In the genomic region with DNA sequence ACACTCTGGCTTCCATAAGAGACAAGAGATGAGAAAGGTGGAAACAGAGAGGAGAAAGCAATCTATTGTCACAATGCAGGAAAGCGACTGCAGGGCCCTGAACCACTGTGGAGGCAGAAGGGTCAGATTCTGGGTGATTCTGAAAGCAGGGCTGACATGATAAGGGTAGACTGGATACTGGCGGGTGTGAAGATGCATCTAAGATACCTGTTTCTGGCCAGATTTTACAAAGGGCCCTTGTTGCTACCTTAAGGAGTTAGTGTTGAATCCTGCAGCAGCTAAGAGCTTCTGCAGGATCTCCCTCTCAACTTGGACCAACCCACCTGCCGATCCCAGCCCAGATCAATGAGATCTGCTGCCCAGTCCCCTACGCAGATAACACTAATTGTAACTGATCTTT, we compare ENCODE assay signal across 12 cellular contexts. TPM values are rescaled to one million over a fixed set of nuclear protein-coding genes. Genes with fewer than 3 reads are reported as not detected.
DNase-seq lines count a peak whose midpoint lies in the region; ATAC-seq and TF ChIP-seq lines count a peak whose summit lies in the region.
"Had no signal": no experiment of that assay in that cellular context is flagged by ENCODE, and none has a peak within 500 bp of the region (broad histone marks: within the 10 kb centered on the region; RNA-seq: fewer than 3 reads in every experiment).

No MANE protein-coding gene starts in this region.

- H3K4me3 ChIP-seq in MG63, result no peak overlapping the region

- no peak overlapping the region for H3T11ph ChIP-seq in H9 (ENCODE audit: low read length)

- peaks cover 28% of the 10 kb centered on the region for H3K4me1 Mint-ChIP-seq in CD4-positive, alpha-beta T cell (ENCODE audit: low read depth)
- H3K4me1 Mint-ChIP-seq in H9, result peaks cover 3% of the 10 kb centered on the region in 2 experiments
- H3K4me1 Mint-ChIP-seq in activated T-helper 2 cell treated with anti-CD3 and anti-CD28 coated beads, Interferon-gamma antibody, Interleukin-2, Interleukin-4, amounts not matched to agents 10 μg/mL and 5 μg/mL and 100 μg/mL, durations not matched to agents 14 hours and 24 hours and 36 hours (ENCODE audit: low read depth), result peaks cover 8% of the 10 kb centered on the region
- H3K4me1 Mint-ChIP-seq in natural killer cell treated with Interleukin-12 subunit alpha and Interleukin-12 subunit beta and Interleukin-15 and Interleukin-18, amount 100 ng/mL, for 72 hours (ENCODE audit: low read depth in 2 of 2), result peaks cover 20 to 33% of the 10 kb centered on the region in 2 donors

- no peak for TF ChIP-seq CTCF in CD4-positive, alpha-beta T cell (IDR thresholded peaks at IDR 0.05)
- TF ChIP-seq CTCF in H9 (conservative IDR thresholded peaks at IDR 0.05), result no peak

- ATAC-seq in CD4-positive, alpha-beta T cell (ENCODE audit: poor library complexity), result no peak
- ATAC-seq in natural killer cell treated with Interleukin-12 subunit alpha and Interleukin-12 subunit beta and Interleukin-15 and Interleukin-18, amount 100 ng/mL, for 72 hours, result no peak
- ATAC-seq in HG03095 (IDR thresholded peaks at IDR 0.05; ENCODE audit: unreplicated experiment), result no peak

- peaks cover 37% of the 10 kb centered on the region for H3K36me3 Mint-ChIP-seq in CD4-positive, alpha-beta T cell (ENCODE audit: low read depth)
- H3K36me3 Mint-ChIP-seq in H9 (ENCODE audit: insufficient read depth in 1 of 3, low read depth in 3 of 3), result peaks cover 0 to 6% (median 0%) of the 10 kb centered on the region in 3 experiments; a peak in 1 of 7 replicates
- H3K36me3 Mint-ChIP-seq in activated T-helper 2 cell treated with anti-CD3 and anti-CD28 coated beads, Interferon-gamma antibody, Interleukin-2, Interleukin-4, amounts not matched to agents 10 μg/mL and 5 μg/mL and 100 μg/mL, durations not matched to agents 14 hours and 24 hours and 36 hours (ENCODE audit: low read depth), result peaks cover 16% of the 10 kb centered on the region
- no peaks in the 10 kb centered on the region for H3K36me3 Mint-ChIP-seq in natural killer cell treated with Interleukin-12 subunit alpha and Interleukin-12 subunit beta and Interleukin-15 and Interleukin-18, amount 100 ng/mL, for 72 hours

- H3K4me2 ChIP-seq in H9 (ENCODE audit: insufficient read depth, insufficient read length, low read length), result no peak overlapping the region

- H3K4me1 ChIP-seq in H9 (ENCODE audit: insufficient read depth, low read length), result no peaks in the 10 kb centered on the region

- H3K9me3 ChIP-seq in CD4-positive, alpha-beta T cell (ENCODE audit: control insufficient read depth, low read length), result no peaks in the 10 kb centered on the region
- H3K9me3 ChIP-seq in H9 (ENCODE audit: control insufficient read depth, low read depth, low read length) (no peaks in the 10 kb centered on the region), MG63 (no peaks in the 10 kb centered on the region; the same call in 1 of the 2 replicates)
- H3K9me3 ChIP-seq: thoracic aorta had no signal

- no peak overlapping the region for H4K91ac ChIP-seq in H9 (ENCODE audit: insufficient read length, low read depth, low read length)

- no peak overlapping the region for H2BK5ac ChIP-seq in H9 (ENCODE audit: insufficient read length, low read length)

- H4K8ac ChIP-seq in H9 (replicated peaks; ENCODE audit: insufficient read length, low read depth, low read length), result no peak overlapping the region

- H2BK15ac ChIP-seq in H9 (ENCODE audit: low read depth, low read length), result no peak overlapping the region

- H3K23me2 ChIP-seq in H9 (ENCODE audit: insufficient read length, low read depth, low read length, poor library complexity, severe bottlenecking), result peaks cover 3% of the 10 kb centered on the region

- no peaks in the 10 kb centered on the region for H3K27me3 Mint-ChIP-seq in CD4-positive, alpha-beta T cell
- peaks cover 50% of the 10 kb centered on the region for H3K27me3 Mint-ChIP-seq in H9 (ENCODE audit: low read depth)
- H3K27me3 Mint-ChIP-seq in activated T-helper 2 cell treated with anti-CD3 and anti-CD28 coated beads, Interferon-gamma antibody, Interleukin-2, Interleukin-4, amounts not matched to agents 10 μg/mL and 5 μg/mL and 100 μg/mL, durations not matched to agents 14 hours and 24 hours and 36 hours (ENCODE audit: low read depth), result peaks cover 3% of the 10 kb centered on the region
- H3K27me3 Mint-ChIP-seq in natural killer cell treated with Interleukin-12 subunit alpha and Interleukin-12 subunit beta and Interleukin-15 and Interleukin-18, amount 100 ng/mL, for 72 hours, result peaks cover 2 to 7% of the 10 kb centered on the region in 2 donors

- DNase-seq in CD4-positive, alpha-beta T cell, result no peak
- no peak for DNase-seq in H9
- no peak for DNase-seq in activated T-helper 2 cell treated with anti-CD3 and anti-CD28 coated beads, Interferon-gamma antibody, Interleukin-2, Interleukin-4, amounts not matched to agents 10 μg/mL and 5 μg/mL and 100 μg/mL, durations not matched to agents 14 hours and 24 hours and 36 hours (ENCODE audit: low spot score)
- no peak for DNase-seq in natural killer cell treated with Interleukin-12 subunit alpha and Interleukin-12 subunit beta and Interleukin-15 and Interleukin-18, amount 100 ng/mL, for 72 hours (ENCODE audit: low spot score)
- DNase-seq in MG63, result no peak
- no peak for DNase-seq in NCI-H1092 (lab: John Stamatoyannopoulos, UW)
- DNase-seq: NCI-H187, NCI-H526 treated with DMSO at 0.1 percent for 48 hours had no signal

- H2AK5ac ChIP-seq in H9 (ENCODE audit: insufficient read length, low read length), result no peak overlapping the region

- POLR2A ChIA-PET in CD4-positive, alpha-beta T cell (lab: Charles Lee), result interaction anchor here (1.3 to 7.3 kb wide), 9 partner anchors 8 to 195 kb away, joined by 3 to 99 read pairs (median 14); a partner anchor contains a TSS

- CTCF ChIA-PET in CD4-positive, alpha-beta T cell (lab: Charles Lee), result no interaction called here

- no peak overlapping the region for H3K27ac ChIP-seq in CD4-positive, alpha-beta T cell (ENCODE audit: low read depth, low read length)
- no peak overlapping the region for H3K27ac ChIP-seq in H9 (ENCODE audit: insufficient read length, low read depth, low read length)

- H3K9ac ChIP-seq in H9 (ENCODE audit: extremely low read depth, insufficient read length, low read length), result no peak overlapping the region

- no peak overlapping the region for H2BK120ac ChIP-seq in H9 (ENCODE audit: low read depth, low read length, poor library complexity, severe bottlenecking)

- no peak overlapping the region for H3K4ac ChIP-seq in H9 (ENCODE audit: low read depth, low read length)

- no peaks in the 10 kb centered on the region for H3K27me3 ChIP-seq in CD4-positive, alpha-beta T cell (ENCODE audit: control insufficient read depth, insufficient read depth, low read length)
- no peaks in the 10 kb centered on the region; the same call in 1 of the 2 replicates for H3K27me3 ChIP-seq in H9 (ENCODE audit: insufficient read depth, low read length)
- no peaks in the 10 kb centered on the region for H3K27me3 ChIP-seq in MG63

- no peak overlapping the region for H2AFZ ChIP-seq in H9 (ENCODE audit: low read length)

- H3K36me3 ChIP-seq in MG63, result no peaks in the 10 kb centered on the region
- H3K36me3 ChIP-seq: thoracic aorta had no signal

- intact Hi-C loops in CD4-positive, alpha-beta T cell (cut with DNase I, micrococcal nuclease), result loop anchor here (5.0 to 10.0 kb wide), 6 partner anchors 45 to 195 kb away; a partner anchor contains a TSS
- intact Hi-C loops in activated T-helper 2 cell treated with anti-CD3 and anti-CD28 coated beads, Interferon-gamma antibody, Interleukin-2, Interleukin-4, amounts not matched to agents 10 μg/mL and 5 μg/mL and 100 μg/mL, durations not matched to agents 14 hours and 24 hours and 36 hours (cut with micrococcal nuclease), result loop anchor here (5.0 kb wide), 2 partner anchors 195 to 240 kb away; a partner anchor contains a TSS

- peak overlapping the region; percentile 92 for H3K4me3 Mint-ChIP-seq in CD4-positive, alpha-beta T cell
- peak overlapping the region; percentile 53 to 75; a peak in 4 of 5 replicates for H3K4me3 Mint-ChIP-seq in H9
- H3K4me3 Mint-ChIP-seq in activated T-helper 2 cell treated with anti-CD3 and anti-CD28 coated beads, Interferon-gamma antibody, Interleukin-2, Interleukin-4, amounts not matched to agents 10 μg/mL and 5 μg/mL and 100 μg/mL, durations not matched to agents 14 hours and 24 hours and 36 hours (ENCODE audit: low read depth), result peak overlapping the region; percentile 89
- H3K4me3 Mint-ChIP-seq in natural killer cell treated with Interleukin-12 subunit alpha and Interleukin-12 subunit beta and Interleukin-15 and Interleukin-18, amount 100 ng/mL, for 72 hours, result peak overlapping the region; percentile 93

- H2BK20ac ChIP-seq in H9 (ENCODE audit: low read depth, low read length, poor library complexity, severe bottlenecking), result no peak overlapping the region

- H3K27ac Mint-ChIP-seq in CD4-positive, alpha-beta T cell, result peak overlapping the region; percentile 96
- no peak overlapping the region for H3K27ac Mint-ChIP-seq in H9
- H3K27ac Mint-ChIP-seq in activated T-helper 2 cell treated with anti-CD3 and anti-CD28 coated beads, Interferon-gamma antibody, Interleukin-2, Interleukin-4, amounts not matched to agents 10 μg/mL and 5 μg/mL and 100 μg/mL, durations not matched to agents 14 hours and 24 hours and 36 hours, result peak overlapping the region; percentile 80
- H3K27ac Mint-ChIP-seq in natural killer cell treated with Interleukin-12 subunit alpha and Interleukin-12 subunit beta and Interleukin-15 and Interleukin-18, amount 100 ng/mL, for 72 hours, result peak overlapping the region; percentile 89 to 96

- H3K56ac ChIP-seq in H9 (ENCODE audit: insufficient read length, low read depth, low read length), result no peak overlapping the region

- H3K18ac ChIP-seq in H9 (ENCODE audit: insufficient read length, low read depth, low read length), result no peak overlapping the region

- H2BK12ac ChIP-seq in H9 (ENCODE audit: insufficient read length, low read depth, low read length), result no peak overlapping the region

- no peaks in the 10 kb centered on the region for H3K79me2 ChIP-seq in H9 (ENCODE audit: insufficient read depth, low read length)

- no peak overlapping the region for H3K23ac ChIP-seq in H9 (ENCODE audit: insufficient read length, low read depth, low read length)

- no peaks in the 10 kb centered on the region for H3K9me3 Mint-ChIP-seq in CD4-positive, alpha-beta T cell
- peaks cover 36 to 37% of the 10 kb centered on the region in 2 experiments for H3K9me3 Mint-ChIP-seq in H9
- H3K9me3 Mint-ChIP-seq in activated T-helper 2 cell treated with anti-CD3 and anti-CD28 coated beads, Interferon-gamma antibody, Interleukin-2, Interleukin-4, amounts not matched to agents 10 μg/mL and 5 μg/mL and 100 μg/mL, durations not matched to agents 14 hours and 24 hours and 36 hours, result no peaks in the 10 kb centered on the region
- H3K9me3 Mint-ChIP-seq in natural killer cell treated with Interleukin-12 subunit alpha and Interleukin-12 subunit beta and Interleukin-15 and Interleukin-18, amount 100 ng/mL, for 72 hours, result no peaks in the 10 kb centered on the region

- H4K5ac ChIP-seq in H9 (ENCODE audit: insufficient read length, low read depth, low read length), result no peak overlapping the region

- WGBS in H9 (ENCODE audit: extremely low coverage, insufficient read length, low lambda C conversion rate), result no CpG with 5 or more reads among the region's 4 CpGs

- H4K20me1 ChIP-seq in H9 (ENCODE audit: control insufficient read depth, insufficient read depth, insufficient read length), result no peaks in the 10 kb centered on the region

- no peak overlapping the region for H3K14ac ChIP-seq in H9 (ENCODE audit: insufficient read depth, low read length)

- no peaks in the 10 kb centered on the region for H3K79me1 ChIP-seq in H9 (ENCODE audit: insufficient read depth, low read depth, low read length, poor library complexity, severe bottlenecking)

RNA-seq across cellular contexts. Expression of a gene that starts 6.1 kb away (rescaled TPM):
- under 1 TPM; 0.60 to 0.73 TPM for total RNA-seq in CD4-positive, alpha-beta T cell
- not detected in 2 replicates for total RNA-seq in H9 (2021)
- total RNA-seq in activated T-helper 2 cell treated with anti-CD3 and anti-CD28 coated beads, Interferon-gamma antibody, Interleukin-2, Interleukin-4, amounts not matched to agents 10 μg/mL and 5 μg/mL and 100 μg/mL, durations not matched to agents 14 hours and 24 hours and 36 hours, result 0.18 TPM in 1 of 2 replicates, not detected in the other
- under 1 TPM; 0.26 to 0.31 TPM for total RNA-seq in natural killer cell treated with Interleukin-12 subunit alpha and Interleukin-12 subunit beta and Interleukin-15 and Interleukin-18, amount 100 ng/mL, for 72 hours
- 0.07 TPM in 1 of 2 replicates, not detected in the other for total RNA-seq in MG63 (2014; rRNA removed; shearing (Covaris generic); ENCODE audit: low replicate concordance)
- total RNA-seq: endothelial cell of umbilical vein, glomerular endothelial cell had no signal

RNA-seq across cellular contexts. Expression of a gene that starts 20.8 kb away (rescaled TPM):
- total RNA-seq in CD4-positive, alpha-beta T cell, result 10 to 100 TPM; 35.3 to 39.4 TPM
- total RNA-seq in H9 (2021), result 35.7 and 36.3 TPM in 2 replicates
- total RNA-seq in activated T-helper 2 cell treated with anti-CD3 and anti-CD28 coated beads, Interferon-gamma antibody, Interleukin-2, Interleukin-4, amounts not matched to agents 10 μg/mL and 5 μg/mL and 100 μg/mL, durations not matched to agents 14 hours and 24 hours and 36 hours, result 22.9 and 26.6 TPM in 2 replicates
- total RNA-seq in natural killer cell treated with Interleukin-12 subunit alpha and Interleukin-12 subunit beta and Interleukin-15 and Interleukin-18, amount 100 ng/mL, for 72 hours, result 10 to 100 TPM; 23.2 to 24.5 TPM
- total RNA-seq in MG63 (2014; rRNA removed; shearing (Covaris generic); ENCODE audit: low replicate concordance), result 48.3 and 74.7 TPM in 2 replicates

RNA-seq across cellular contexts. Expression of a gene that starts 27.6 kb away (rescaled TPM):
- total RNA-seq in CD4-positive, alpha-beta T cell, result 1 to 10 TPM; 7.0 to 7.2 TPM
- total RNA-seq in H9 (2021), result 14.8 and 14.9 TPM in 2 replicates
- total RNA-seq in activated T-helper 2 cell treated with anti-CD3 and anti-CD28 coated beads, Interferon-gamma antibody, Interleukin-2, Interleukin-4, amounts not matched to agents 10 μg/mL and 5 μg/mL and 100 μg/mL, durations not matched to agents 14 hours and 24 hours and 36 hours, result 11.0 and 12.2 TPM in 2 replicates
- 10 to 100 TPM; 16.6 to 18.9 TPM for total RNA-seq in natural killer cell treated with Interleukin-12 subunit alpha and Interleukin-12 subunit beta and Interleukin-15 and Interleukin-18, amount 100 ng/mL, for 72 hours
- 3.4 and 5.8 TPM in 2 replicates for total RNA-seq in MG63 (2014; rRNA removed; shearing (Covaris generic); ENCODE audit: low replicate concordance)

RNA-seq across cellular contexts. Expression of a gene that starts 42.7 kb away (rescaled TPM):
- total RNA-seq in CD4-positive, alpha-beta T cell, result 1 to 10 TPM; 1.5 to 1.7 TPM
- total RNA-seq in H9 (2021), result 4.1 and 4.2 TPM in 2 replicates
- total RNA-seq in activated T-helper 2 cell treated with anti-CD3 and anti-CD28 coated beads, Interferon-gamma antibody, Interleukin-2, Interleukin-4, amounts not matched to agents 10 μg/mL and 5 μg/mL and 100 μg/mL, durations not matched to agents 14 hours and 24 hours and 36 hours, result 2.5 and 3.6 TPM in 2 replicates
- 1 to 10 TPM; 5.0 to 6.7 TPM for total RNA-seq in natural killer cell treated with Interleukin-12 subunit alpha and Interleukin-12 subunit beta and Interleukin-15 and Interleukin-18, amount 100 ng/mL, for 72 hours
- 5.2 and 10.7 TPM in 2 replicates for total RNA-seq in MG63 (2014; rRNA removed; shearing (Covaris generic); ENCODE audit: low replicate concordance)

RNA-seq across cellular contexts. Expression of a gene that starts 42.8 kb away (rescaled TPM):
- 10 to 100 TPM; 41.7 to 42.2 TPM for total RNA-seq in CD4-positive, alpha-beta T cell
- 37.9 and 42.4 TPM in 2 replicates for total RNA-seq in H9 (2021)
- 25.4 and 31.8 TPM in 2 replicates for total RNA-seq in activated T-helper 2 cell treated with anti-CD3 and anti-CD28 coated beads, Interferon-gamma antibody, Interleukin-2, Interleukin-4, amounts not matched to agents 10 μg/mL and 5 μg/mL and 100 μg/mL, durations not matched to agents 14 hours and 24 hours and 36 hours
- total RNA-seq in natural killer cell treated with Interleukin-12 subunit alpha and Interleukin-12 subunit beta and Interleukin-15 and Interleukin-18, amount 100 ng/mL, for 72 hours, result 10 to 100 TPM; 43.0 to 43.8 TPM
- 13.7 and 20.3 TPM in 2 replicates for total RNA-seq in MG63 (2014; rRNA removed; shearing (Covaris generic); ENCODE audit: low replicate concordance)

Comparison
In these comparisons a context has a peak if more than half of its experiments do, and no peak if none do; other contexts are left out.
1. H3K27ac Mint-ChIP-seq: peak in CD4-positive, alpha-beta T cell (single experiment), activated T-helper 2 cell treated with anti-CD3 and anti-CD28 coated beads, Interferon-gamma antibody, Interleukin-2, Interleukin-4, amounts not matched to agents 10 μg/mL and 5 μg/mL and 100 μg/mL, durations not matched to agents 14 hours and 24 hours and 36 hours (single experiment) and natural killer cell treated with Interleukin-12 subunit alpha and Interleukin-12 subunit beta and Interleukin-15 and Interleukin-18, amount 100 ng/mL, for 72 hours (2 of 2); none in H9 (0 of 3).
2. Peak in every context shown above with its lines, with median percentiles within 50 percentile points of each other: H3K4me3 Mint-ChIP-seq.